ENCODE assay signal across 22 cellular contexts in the genomic region with DNA sequence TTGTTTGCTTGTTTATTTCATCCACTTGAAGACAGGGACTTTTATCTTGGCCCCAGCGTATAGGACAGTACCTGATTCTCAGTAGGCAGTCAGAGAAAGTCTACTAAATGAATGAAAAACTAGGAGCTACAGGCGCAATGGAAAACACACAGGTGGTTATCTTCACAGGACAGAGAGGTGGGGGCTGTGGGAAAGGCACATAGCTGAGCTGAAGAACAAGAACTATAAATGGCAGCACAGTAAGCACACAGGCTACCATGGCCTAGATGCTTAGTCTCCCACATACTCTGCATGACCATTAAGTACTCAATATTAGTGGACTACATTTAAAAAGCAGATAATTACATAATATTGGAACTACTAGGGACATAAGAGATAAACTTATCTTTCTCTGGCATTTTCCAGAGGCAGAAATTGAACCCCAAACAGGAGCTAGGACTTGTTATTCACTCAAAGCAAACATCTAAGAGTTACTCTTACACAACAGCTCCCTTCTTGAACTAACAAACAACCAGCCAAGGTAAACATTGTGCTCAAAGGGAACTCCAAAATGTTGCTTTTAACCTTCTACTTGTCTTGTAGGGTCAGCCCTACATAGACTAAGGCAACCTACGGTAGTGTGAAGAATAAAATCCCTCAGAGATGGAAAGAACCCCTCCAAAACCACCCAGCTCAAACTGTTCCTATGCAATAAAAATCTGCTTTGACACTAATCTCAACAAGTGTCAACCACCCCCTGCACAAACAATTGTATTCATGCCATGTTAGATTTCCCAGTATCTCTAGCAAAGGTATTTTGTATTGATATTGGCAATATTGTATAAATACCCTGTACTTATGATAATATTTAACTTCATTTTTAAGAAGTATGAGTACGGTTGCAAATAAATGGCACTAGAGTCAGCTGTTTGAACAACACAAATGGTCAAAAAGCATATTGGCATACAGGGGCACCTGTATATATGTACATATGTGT.
DNase-seq lines count a peak whose midpoint lies in the region; ATAC-seq, FAIRE-seq and TF ChIP-seq lines count a peak whose summit lies in the region.
"Had no signal": no experiment of that assay in that cellular context is flagged by ENCODE, and none has a peak within 500 bp of the region (broad histone marks: within the 10 kb centered on the region; RNA-seq: fewer than 3 reads in every experiment).

No MANE protein-coding gene starts in this region.

- H3K27me3 Mint-ChIP-seq in astrocyte (ENCODE audit: low read depth, unreplicated experiment): no peaks in the 10 kb centered on the region
- H3K27me3 Mint-ChIP-seq: B cell; CD4-positive, alpha-beta memory T cell had no signal

- TF ChIP-seq RAD21 in liver (IDR thresholded peaks at IDR 0.05) (peak in 1 of 2 donors; percentile 41), HepG2 (CRISPR knock-in tag; IDR thresholded peaks at IDR 0.05) (no peak)

- H3K79me2 ChIP-seq in HepG2 (ENCODE audit: insufficient read depth, low read length) (no peaks in the 10 kb centered on the region), astrocyte (ENCODE audit: insufficient read depth, low read length) (no peaks in the 10 kb centered on the region), OCI-LY7 (ENCODE audit: insufficient read depth, low read depth, low read length) (no peaks in the 10 kb centered on the region)

- H2AFZ ChIP-seq in HepG2 (ENCODE audit: low read length) (no peak overlapping the region), astrocyte (ENCODE audit: low read depth, low read length) (no peak overlapping the region), OCI-LY7 (ENCODE audit: low read length) (no peak overlapping the region)
- H2AFZ ChIP-seq: GM23338 had no signal

- no peak overlapping the region for H3K4me3 Mint-ChIP-seq in astrocyte (ENCODE audit: unreplicated experiment)
- H3K4me3 Mint-ChIP-seq: B cell, CD14-positive monocyte, GM23338, H9 had no signal

- in situ Hi-C loops in HepG2 (cut with HindIII; ENCODE audit: extremely low pct_ligation_motif_present, low pct_unique_long_range_greater_than_20kb): no loop called here

- TF ChIP-seq EP300 in HepG2 (IDR thresholded peaks at IDR 0.05; ENCODE audit: low read depth in 2 of 2, low read length in 2 of 2) (no peak), HepG2 (CRISPR knock-in tag; IDR thresholded peaks at IDR 0.05; ENCODE audit: borderline replicate concordance) (no peak)

- FAIRE-seq in HepG2 (lab: Jason Lieb, UNC): no peak
- peak; percentile 60 for FAIRE-seq in astrocyte (lab: Jason Lieb, UNC)
- FAIRE-seq: GM12878, GM19239 had no signal

- TF ChIP-seq POLR2A in HepG2 (IDR thresholded peaks at IDR 0.05; ENCODE audit: insufficient read depth in 1 of 2, low read depth in 2 of 2, low read length in 2 of 2): no peak

- no peak overlapping the region for H3K27ac Mint-ChIP-seq in astrocyte (ENCODE audit: unreplicated experiment)
- H3K27ac Mint-ChIP-seq: B cell; CD14-positive monocyte; CD4-positive, alpha-beta memory T cell; GM23338; H9 had no signal

- H3K9me3 Mint-ChIP-seq in astrocyte (ENCODE audit: unreplicated experiment): no peaks in the 10 kb centered on the region
- H3K9me3 Mint-ChIP-seq: GM23338, H9 had no signal

- H3K4me3 ChIP-seq in liver (ENCODE audit: low read depth in 1 of 3, low read length in 3 of 3) (no peak overlapping the region), HepG2 (replicated peaks in 1 of 3; ENCODE audit: insufficient read depth in 1 of 3, low read depth in 2 of 3, low read length in 3 of 3) (no peak overlapping the region), astrocyte (ENCODE audit: insufficient read depth, low read depth, low read length) (no peak overlapping the region), left lung (no peak overlapping the region), OCI-LY7 (ENCODE audit: low read depth, low read length, poor library complexity, severe bottlenecking) (no peak overlapping the region)
- H3K4me3 ChIP-seq: BLaER1, GM12878, GM23338 had no signal

- DNase-seq in HepG2 (ENCODE audit: low spot score) (no peak), astrocyte (ENCODE audit: low read depth) (no peak), left lung (no peak), renal cortical epithelial cell (ENCODE audit: low read depth) (peak; percentile 6), OCI-LY7 (ENCODE audit: low spot score) (no peak), CD1c-positive myeloid dendritic cell (ENCODE audit: extremely low spot score) (no peak)
- no peak for DNase-seq in activated effector memory CD4-positive, alpha-beta T cell treated with Interleukin-2 at 50 U/mL for 16 hours
- DNase-seq: Calu3; CD4-positive, alpha-beta memory T cell; COR-L47; DMS79; EL; GDM1; H9 had no signal

- 61% methylated on average over 4 of the region's 4 CpGs for WGBS in liver
- 2% methylated on average over 4 of the region's 4 CpGs for WGBS in HepG2 (ENCODE audit: low lambda C conversion rate)

- H3K4me2 ChIP-seq in HepG2 (ENCODE audit: low read depth, low read length) (no peak overlapping the region), astrocyte (ENCODE audit: low read length) (no peak overlapping the region), OCI-LY7 (ENCODE audit: low read length) (no peak overlapping the region)
- H3K4me2 ChIP-seq: BLaER1, GM23338 had no signal

- CTCF ChIA-PET in HepG2 (lab: Yijun Ruan, JAX; ENCODE audit: low intra/inter-chr PET ratio, low total read pairs): no interaction called here
- CTCF ChIA-PET in OCI-LY7 (lab: Charles Lee; ENCODE audit: unreplicated experiment): no interaction called here

- H3K9me2 ChIP-seq in OCI-LY7 (ENCODE audit: insufficient read depth, low read length): no peaks in the 10 kb centered on the region

- POLR2A ChIA-PET in HepG2 (lab: Yijun Ruan, JAX) (no interaction called here), OCI-LY7 (lab: Charles Lee) (no interaction called here)

- H3K9ac ChIP-seq in liver (ENCODE audit: low read depth in 1 of 2, low read length in 2 of 2) (no peak overlapping the region), HepG2 (ENCODE audit: insufficient read depth, low read depth, low read length) (no peak overlapping the region), astrocyte (ENCODE audit: low read length) (no peak overlapping the region)
- H3K9ac ChIP-seq: BLaER1 had no signal

- H3K4me1 Mint-ChIP-seq in astrocyte (ENCODE audit: low read depth, unreplicated experiment): no peaks in the 10 kb centered on the region
- H3K4me1 Mint-ChIP-seq: B cell; CD14-positive monocyte; CD4-positive, alpha-beta memory T cell; GM23338; H9 had no signal

- no peak overlapping the region for H3K27ac ChIP-seq in liver (ENCODE audit: low read depth in 1 of 2, low read length in 2 of 2)
- H3K27ac ChIP-seq in HepG2 (ENCODE audit: extremely low read length, insufficient read depth, low read length): no peak overlapping the region
- H3K27ac ChIP-seq in astrocyte (ENCODE audit: low read depth, low read length): no peak overlapping the region
- H3K27ac ChIP-seq in left lung: no peak overlapping the region
- H3K27ac ChIP-seq in OCI-LY7 (ENCODE audit: low read depth, low read length, poor library complexity, severe bottlenecking): no peak overlapping the region
- H3K27ac ChIP-seq: BLaER1 had no signal

- no TSS peak for BruUV-seq in HepG2 (replicated peaks; lab: Mats Ljungman, UMichigan)
- no TSS peak for BruUV-seq in OCI-LY7 (replicated peaks; lab: Mats Ljungman, UMichigan)

- TF ChIP-seq CTCF in liver (IDR thresholded peaks at IDR 0.05; ENCODE audit: low read depth, low read length, missing input control): no peak
- TF ChIP-seq CTCF in HepG2 (CRISPR knock-in tag; IDR thresholded peaks at IDR 0.05): no peak
- no peak for TF ChIP-seq CTCF in astrocyte (IDR thresholded peaks at IDR 0.05; ENCODE audit: insufficient read depth, low read depth, low read length)
- TF ChIP-seq CTCF in left lung (IDR thresholded peaks at IDR 0.05): no peak
- TF ChIP-seq CTCF in OCI-LY7 (conservative IDR thresholded peaks at IDR 0.05; ENCODE audit: low read length): no peak

- H3K27me3 ChIP-seq in liver (ENCODE audit: control insufficient read depth in 4 of 4, insufficient read depth in 4 of 4, low read length in 3 of 4): no peaks in the 10 kb centered on the region
- no peaks in the 10 kb centered on the region for H3K27me3 ChIP-seq in HepG2 (ENCODE audit: control insufficient read depth in 1 of 2, insufficient read depth in 2 of 2, low read length in 2 of 2)
- H3K27me3 ChIP-seq in astrocyte (ENCODE audit: insufficient read depth, low read length): no peaks in the 10 kb centered on the region
- no peaks in the 10 kb centered on the region for H3K27me3 ChIP-seq in left lung
- H3K27me3 ChIP-seq: BLaER1 had no signal

- H3K4me1 ChIP-seq in liver (ENCODE audit: control insufficient read depth in 4 of 4, insufficient read depth in 4 of 4, low read length in 3 of 4) (peaks cover 1 to 16% (median 12%) of the 10 kb centered on the region in 4 donors), HepG2 (ENCODE audit: insufficient read depth, low read length) (no peaks in the 10 kb centered on the region), astrocyte (ENCODE audit: insufficient read depth, low read length) (no peaks in the 10 kb centered on the region), left lung (no peaks in the 10 kb centered on the region), OCI-LY7 (ENCODE audit: insufficient read depth, low read length, poor library complexity, severe bottlenecking) (no peaks in the 10 kb centered on the region)
- H3K4me1 ChIP-seq: BLaER1 had no signal

- H3K36me3 Mint-ChIP-seq in astrocyte (ENCODE audit: low read depth, unreplicated experiment): no peaks in the 10 kb centered on the region
- H3K36me3 Mint-ChIP-seq: CD14-positive monocyte; CD4-positive, alpha-beta memory T cell had no signal

- ATAC-seq in HepG2 (no peak), left lung (peak; percentile 22)
- ATAC-seq: GM12878, GM23338, HCT116 had no signal

- intact Hi-C loops in HepG2 (cut with micrococcal nuclease; ENCODE audit: unreplicated experiment) (no loop called here), left lung (cut with DNase I) (no loop called here), OCI-LY7 (cut with micrococcal nuclease; ENCODE audit: unreplicated experiment) (no loop called here)

- H3K36me3 ChIP-seq in liver (ENCODE audit: control insufficient read depth in 4 of 4, insufficient read depth in 3 of 4, low read depth in 1 of 4, low read length in 3 of 4): no peaks in the 10 kb centered on the region
- no peaks in the 10 kb centered on the region for H3K36me3 ChIP-seq in HepG2 (replicated peaks in 1 of 2; ENCODE audit: control insufficient read depth in 1 of 2, insufficient read depth in 2 of 2, low read length in 2 of 2)
- no peaks in the 10 kb centered on the region for H3K36me3 ChIP-seq in astrocyte (ENCODE audit: insufficient read depth, low read length)
- H3K36me3 ChIP-seq in left lung: no peaks in the 10 kb centered on the region
- H3K36me3 ChIP-seq in OCI-LY7 (ENCODE audit: insufficient read depth, low read length): no peaks in the 10 kb centered on the region
- H3K36me3 ChIP-seq: BLaER1 had no signal

- H3K9me3 ChIP-seq in liver (ENCODE audit: control insufficient read depth in 4 of 4, low read length in 3 of 4) (no peaks in the 10 kb centered on the region), HepG2 (ENCODE audit: low read length) (no peaks in the 10 kb centered on the region), astrocyte (ENCODE audit: insufficient read depth, low read depth, low read length) (no peaks in the 10 kb centered on the region), left lung (no peaks in the 10 kb centered on the region), OCI-LY7 (ENCODE audit: low read length) (no peaks in the 10 kb centered on the region)
- H3K9me3 ChIP-seq: BLaER1 had no signal

- H4K20me1 ChIP-seq in HepG2 (ENCODE audit: insufficient read depth, low read length): no peaks in the 10 kb centered on the region
- H4K20me1 ChIP-seq in astrocyte (ENCODE audit: insufficient read depth, low read length): no peaks in the 10 kb centered on the region
- no peaks in the 10 kb centered on the region for H4K20me1 ChIP-seq in OCI-LY7 (ENCODE audit: insufficient read depth, low read length)
- H4K20me1 ChIP-seq: BLaER1 had no signal
